In the genomic region with DNA sequence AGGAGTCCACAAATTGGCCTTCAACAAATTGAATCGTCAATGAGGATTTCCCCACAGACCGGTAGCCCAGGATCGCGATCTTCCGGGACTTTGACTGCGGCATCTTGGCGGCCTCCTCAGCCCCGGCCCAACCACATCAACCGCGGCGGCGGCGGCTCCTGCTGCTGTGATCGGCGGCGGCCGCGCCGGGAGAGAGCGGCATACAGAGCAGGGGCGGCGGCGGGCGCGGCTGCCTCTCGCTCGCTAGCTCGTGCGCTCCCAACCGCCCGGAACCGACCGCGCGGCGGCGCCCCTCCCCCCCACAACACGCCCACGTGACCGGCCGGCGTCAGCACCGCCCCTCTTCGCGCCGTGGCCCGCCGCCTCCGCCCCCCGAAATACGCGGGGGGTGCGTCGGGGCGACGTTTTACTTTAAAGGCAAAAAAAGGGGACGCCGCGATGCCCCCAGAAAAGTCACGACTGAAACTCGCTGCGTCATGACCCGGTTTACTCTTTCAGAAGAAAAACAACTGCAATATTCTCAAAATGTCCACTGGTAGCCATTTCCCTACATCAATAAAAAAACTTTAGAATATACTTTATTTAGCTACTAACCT, we compare ENCODE assay signal across 8 cellular contexts. TPM values are rescaled to one million over a fixed set of nuclear protein-coding genes. Genes with fewer than 3 reads are reported as not detected.
DNase-seq lines count a peak whose midpoint lies in the region; ATAC-seq and TF ChIP-seq lines count a peak whose summit lies in the region.
"Not testable (repeated sequence)": the region's sequence is repeated elsewhere in the genome, so short reads cannot be mapped to it uniquely, and the experiment has no call there.

No MANE protein-coding gene starts in this region.

- not testable (repeated sequence) for H3K79me2 ChIP-seq in DND-41 (ENCODE audit: insufficient read depth, low read length); PC-3 (ENCODE audit: low read length)

- H3K36me3 Mint-ChIP-seq in activated naive CD4-positive, alpha-beta T cell treated with anti-CD3 and anti-CD28 coated beads for 36 hours (ENCODE audit: low read depth); stimulated activated naive B cell treated with anti-CD40 and anti-IgM and Interleukin-4, amounts not matched to agents 10 μg/mL and 1 μg/mL and 100 μg/mL, for 72 hours: not testable (repeated sequence)

- peak; percentile 99 for ATAC-seq in DND-41 (ENCODE audit: insufficient read depth, low read depth)
- ATAC-seq in GM21576 (IDR thresholded peaks at IDR 0.05; ENCODE audit: unreplicated experiment), result peak; percentile 66
- ATAC-seq in HG03045 (IDR thresholded peaks at IDR 0.05; ENCODE audit: unreplicated experiment), result peak; percentile 79
- peak; percentile 91 for ATAC-seq in PC-3
- peak; percentile 92 to 93 for ATAC-seq in stimulated activated naive B cell treated with anti-CD40 and anti-IgM and Interleukin-4, amounts not matched to agents 10 μg/mL and 1 μg/mL and 100 μg/mL, for 72 hours (replicated peaks)

- not testable (repeated sequence) for H3K4me1 ChIP-seq in DND-41 (ENCODE audit: insufficient read depth, low read length); PC-3 (ENCODE audit: insufficient read depth, low read length); esophagus muscularis mucosa; mesodermal cell (ENCODE audit: control insufficient read depth, insufficient read depth, low read length, poor library complexity, severe bottlenecking)

- not testable (repeated sequence) for H3K27ac Mint-ChIP-seq in activated naive CD4-positive, alpha-beta T cell treated with anti-CD3 and anti-CD28 coated beads for 36 hours; stimulated activated naive B cell treated with anti-CD40 and anti-IgM and Interleukin-4, amounts not matched to agents 10 μg/mL and 1 μg/mL and 100 μg/mL, for 72 hours

- H3F3A ChIP-seq in PC-3 (ENCODE audit: low read length, unreplicated experiment), result not testable (repeated sequence)

- not testable (repeated sequence) for H3K36me3 ChIP-seq in DND-41 (ENCODE audit: insufficient read depth, low read length); PC-3 (ENCODE audit: low read depth, low read length); esophagus muscularis mucosa; mesodermal cell (ENCODE audit: control insufficient read depth, insufficient read depth, low read length)

- not testable (repeated sequence) for TF ChIP-seq CTCF in DND-41 (IDR thresholded peaks at IDR 0.05; ENCODE audit: borderline replicate concordance, extremely low read depth, low read length, poor library complexity, severe bottlenecking); PC-3 (conservative IDR thresholded peaks at IDR 0.05; ENCODE audit: low read depth, low read length); esophagus muscularis mucosa (IDR thresholded peaks at IDR 0.05)

- not testable (repeated sequence) for H3K27me3 Mint-ChIP-seq in activated naive CD4-positive, alpha-beta T cell treated with anti-CD3 and anti-CD28 coated beads for 36 hours (ENCODE audit: low read depth); stimulated activated naive B cell treated with anti-CD40 and anti-IgM and Interleukin-4, amounts not matched to agents 10 μg/mL and 1 μg/mL and 100 μg/mL, for 72 hours

- H3K9ac ChIP-seq in DND-41 (ENCODE audit: low read depth, low read length); PC-3 (ENCODE audit: low read length): not testable (repeated sequence)

- CTCF ChIA-PET in PC-3 (lab: Charles Lee); activated naive CD4-positive, alpha-beta T cell treated with anti-CD3 and anti-CD28 coated beads for 36 hours (lab: Charles Lee): not testable (repeated sequence)

- not testable (repeated sequence) for H3K9me3 ChIP-seq in DND-41 (ENCODE audit: insufficient read depth, low read length, severe bottlenecking); PC-3 (ENCODE audit: low read length); esophagus muscularis mucosa; mesodermal cell (ENCODE audit: control insufficient read depth, low read length)

- intact Hi-C loops in PC-3 (cut with micrococcal nuclease); activated naive CD4-positive, alpha-beta T cell treated with anti-CD3 and anti-CD28 coated beads for 36 hours (cut with micrococcal nuclease); esophagus muscularis mucosa (cut with DNase I): not testable (repeated sequence)

- not testable (repeated sequence) for H3K9me3 Mint-ChIP-seq in activated naive CD4-positive, alpha-beta T cell treated with anti-CD3 and anti-CD28 coated beads for 36 hours; stimulated activated naive B cell treated with anti-CD40 and anti-IgM and Interleukin-4, amounts not matched to agents 10 μg/mL and 1 μg/mL and 100 μg/mL, for 72 hours

- H3K4me3 Mint-ChIP-seq in activated naive CD4-positive, alpha-beta T cell treated with anti-CD3 and anti-CD28 coated beads for 36 hours, result peak overlapping the region; percentile 47
- peak overlapping the region in 1 of 2 donors; percentile 39 for H3K4me3 Mint-ChIP-seq in stimulated activated naive B cell treated with anti-CD40 and anti-IgM and Interleukin-4, amounts not matched to agents 10 μg/mL and 1 μg/mL and 100 μg/mL, for 72 hours

- H3K4me3 ChIP-seq in DND-41 (ENCODE audit: low read depth in 1 of 2, low read length in 2 of 2) (peak overlapping the region in 1 of 2 experiments; percentile 41; a peak in 1 of 4 replicates), esophagus muscularis mucosa (peak overlapping the region; percentile 46 to 56 (median 51)), mesodermal cell (ENCODE audit: extremely low read depth, insufficient read depth, low read length, poor library complexity, severe bottlenecking) (peak overlapping the region; percentile 14)
- not testable (repeated sequence) for H3K4me3 ChIP-seq in PC-3 (ENCODE audit: low read length)

- H3K9me2 ChIP-seq in PC-3 (replicated peaks; ENCODE audit: low read length), result not testable (repeated sequence)

- not testable (repeated sequence) for H2AFZ ChIP-seq in DND-41 (ENCODE audit: low read depth, low read length); PC-3 (ENCODE audit: low read length)

- H3K27ac ChIP-seq in DND-41 (ENCODE audit: low read length); PC-3 (ENCODE audit: low read length); mesodermal cell (ENCODE audit: low read depth, low read length, severe bottlenecking): not testable (repeated sequence)
- H3K27ac ChIP-seq in esophagus muscularis mucosa (replicated peaks in 1 of 4), result peak overlapping the region; percentile 65 to 77 (median 69)

- POLR2A ChIA-PET in PC-3 (lab: Charles Lee; ENCODE audit: unreplicated experiment), result not testable (repeated sequence)

- TF ChIP-seq POLR2A in esophagus muscularis mucosa (IDR thresholded peaks at IDR 0.05; ENCODE audit: low read depth), result not testable (repeated sequence)

- BruUV-seq in PC-3 (replicated peaks; lab: Mats Ljungman, UMichigan), result not testable (repeated sequence)

- H4K20me1 ChIP-seq in DND-41 (ENCODE audit: insufficient read depth, low read length); PC-3 (ENCODE audit: low read length): not testable (repeated sequence)

- WGBS in esophagus muscularis mucosa, result 0% methylated on average over 7 of the region's 63 CpGs
- WGBS in mesodermal cell (ENCODE audit: insufficient coverage in 2 of 2), 2 experiments, result no CpG with 5 or more reads among the region's 63 CpGs

- H3K4me1 Mint-ChIP-seq in activated naive CD4-positive, alpha-beta T cell treated with anti-CD3 and anti-CD28 coated beads for 36 hours (ENCODE audit: low read depth); stimulated activated naive B cell treated with anti-CD40 and anti-IgM and Interleukin-4, amounts not matched to agents 10 μg/mL and 1 μg/mL and 100 μg/mL, for 72 hours: not testable (repeated sequence)

- not testable (repeated sequence) for H3K27me3 ChIP-seq in DND-41 (ENCODE audit: insufficient read depth, low read length, poor library complexity); PC-3 (ENCODE audit: low read length); esophagus muscularis mucosa

- TF ChIP-seq EP300 in esophagus muscularis mucosa (IDR thresholded peaks at IDR 0.05), result not testable (repeated sequence)

- DNase-seq in DND-41; PC-3; activated naive CD4-positive, alpha-beta T cell treated with anti-CD3 and anti-CD28 coated beads for 36 hours; esophagus muscularis mucosa (ENCODE audit: extremely low spot score); stimulated activated naive B cell treated with anti-CD40 and anti-IgM and Interleukin-4, amounts not matched to agents 10 μg/mL and 1 μg/mL and 100 μg/mL, for 72 hours: not testable (repeated sequence)

- peak overlapping the region; percentile 45 for H3K4me2 ChIP-seq in DND-41 (ENCODE audit: insufficient read depth, low read length)
- H3K4me2 ChIP-seq in PC-3 (ENCODE audit: low read length), result not testable (repeated sequence)

RNA-seq across cellular contexts. Expression of gene SYT15, which starts 56.5 kb away (rescaled TPM):
- total RNA-seq in PC-3 (2014; rRNA removed) (not detected in 2 replicates), esophagus muscularis mucosa (1 to 10 TPM; 2.1 to 7.4 (median 5.4) TPM)
- under 1 TPM; 0.30 to 0.43 TPM for total RNA-seq in activated naive CD4-positive, alpha-beta T cell treated with anti-CD3 and anti-CD28 coated beads for 36 hours
- 1.00 TPM for polyA plus RNA-seq in mesodermal cell (2013, experiment 1 of 2)
- 1.9 TPM for polyA plus RNA-seq in mesodermal cell (2013, experiment 2 of 2)
